21 cellular contexts compared by ENCODE assay signal in the genomic region with DNA sequence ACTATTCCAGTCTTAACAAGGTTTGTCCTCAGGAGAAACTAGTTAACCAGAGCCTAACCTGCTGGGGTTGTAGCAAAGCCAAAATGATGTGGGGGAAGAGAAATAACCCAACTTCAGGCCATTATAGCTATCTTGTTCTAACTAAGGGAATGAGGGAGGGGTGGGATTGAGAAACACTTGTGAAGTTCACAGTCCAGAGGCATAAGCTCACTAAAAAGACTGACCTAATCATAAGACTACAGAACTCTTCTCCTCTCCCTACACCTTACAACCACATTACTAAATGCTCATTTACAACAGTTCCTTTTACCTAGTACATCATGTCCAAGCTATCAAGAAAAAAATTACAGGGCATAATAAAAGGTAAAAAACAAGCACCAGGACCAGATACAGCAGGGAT. TPM values are rescaled to one million over a fixed set of nuclear protein-coding genes. Genes with fewer than 3 reads are reported as not detected.
DNase-seq lines count a peak whose midpoint lies in the region; ATAC-seq, FAIRE-seq and TF ChIP-seq lines count a peak whose summit lies in the region.
"Had no signal": no experiment of that assay in that cellular context is flagged by ENCODE, and none has a peak within 500 bp of the region (broad histone marks: within the 10 kb centered on the region; RNA-seq: fewer than 3 reads in every experiment).

No MANE protein-coding gene starts in this region.

- H3K36me3 ChIP-seq in hepatocyte (replicated peaks; ENCODE audit: insufficient read depth, low read depth) (peaks cover 4% of the 10 kb centered on the region), HepG2 (replicated peaks in 1 of 2; ENCODE audit: control insufficient read depth in 1 of 2, insufficient read depth in 2 of 2, low read length in 2 of 2) (no peaks in the 10 kb centered on the region)

- in situ Hi-C loops in HepG2 (cut with HindIII; ENCODE audit: extremely low pct_ligation_motif_present, low pct_unique_long_range_greater_than_20kb) = no loop called here

- CTCF ChIA-PET in HepG2 (lab: Yijun Ruan, JAX; ENCODE audit: low intra/inter-chr PET ratio, low total read pairs) = no interaction called here

- BruUV-seq in HepG2 (replicated peaks; lab: Mats Ljungman, UMichigan) = no TSS peak

- intact Hi-C loops in HepG2 (cut with micrococcal nuclease; ENCODE audit: unreplicated experiment) = no loop called here

- H4K20me1 ChIP-seq in hepatocyte (ENCODE audit: insufficient read depth, poor library complexity, severe bottlenecking) (peaks cover 13% of the 10 kb centered on the region), HepG2 (ENCODE audit: insufficient read depth, low read length) (no peaks in the 10 kb centered on the region; the same call in 1 of the 2 replicates)

- H3K9me2 ChIP-seq in hepatocyte (replicated peaks; ENCODE audit: insufficient read depth) = no peaks in the 10 kb centered on the region

- H3K27ac ChIP-seq in hepatocyte (peak overlapping the region; percentile 67), HepG2 (ENCODE audit: extremely low read length, insufficient read depth, low read length) (no peak overlapping the region)
- H3K27ac ChIP-seq: 22Rv1, A549, C4-2B, HL-60 had no signal

- no peak for TF ChIP-seq RAD21 in HepG2 (CRISPR knock-in tag; IDR thresholded peaks at IDR 0.05)

- DNase-seq in activated naive CD4-positive, alpha-beta T cell treated with anti-CD3 and anti-CD28 coated beads, Interleukin-2, amount 50 U/mL, for 16 hours = no peak
- DNase-seq in hepatocyte (ENCODE audit: low spot score) = peak; percentile 11
- DNase-seq in HepG2 (ENCODE audit: low spot score) = peak; percentile 5
- DNase-seq in ureter (ENCODE audit: low spot score) = no peak
- no peak for DNase-seq in T-helper 1 cell
- DNase-seq: AML-193; Caco-2; CD4-positive, alpha-beta T cell; HCEC 1CT had no signal

- POLR2A ChIA-PET in HepG2 (lab: Yijun Ruan, JAX) = no interaction called here

- H3K4me2 ChIP-seq in hepatocyte (peak overlapping the region; percentile 19), HepG2 (ENCODE audit: low read depth, low read length) (no peak overlapping the region)
- H3K4me2 ChIP-seq: A549, GM23338 had no signal

- H3K9me3 ChIP-seq in hepatocyte (ENCODE audit: low read depth) (peaks cover 16% of the 10 kb centered on the region), HepG2 (ENCODE audit: low read length) (no peaks in the 10 kb centered on the region)
- H3K9me3 ChIP-seq: A549, Caco-2 had no signal

- H3K4me3 ChIP-seq in hepatocyte (no peak overlapping the region), HepG2 (replicated peaks in 1 of 3; ENCODE audit: insufficient read depth in 1 of 3, low read depth in 2 of 3, low read length in 3 of 3) (no peak overlapping the region)
- H3K4me3 ChIP-seq: A549, GM23338 had no signal

- peak; percentile 77 for ATAC-seq in HepG2
- ATAC-seq in GM21717 (IDR thresholded peaks at IDR 0.05; ENCODE audit: unreplicated experiment) = no peak
- no peak for ATAC-seq in GM18858 (IDR thresholded peaks at IDR 0.05; ENCODE audit: unreplicated experiment)
- ATAC-seq: A549, GM23338 had no signal

- H3K9ac ChIP-seq in HepG2 (ENCODE audit: insufficient read depth, low read depth, low read length) = no peak overlapping the region

- H3K4me3 Mint-ChIP-seq in activated naive CD4-positive, alpha-beta T cell treated with anti-CD3 and anti-CD28 coated beads, Interleukin-2, amount 50 U/mL, for 24 hours = peak overlapping the region; percentile 24
- H3K4me3 Mint-ChIP-seq: CD4-positive, alpha-beta T cell; GM23338 had no signal

- H3K27ac Mint-ChIP-seq in activated naive CD4-positive, alpha-beta T cell treated with anti-CD3 and anti-CD28 coated beads, Interleukin-2, amount 50 U/mL, for 24 hours = no peak overlapping the region
- H3K27ac Mint-ChIP-seq: CD4-positive, alpha-beta T cell; GM23338 had no signal

- no peak for TF ChIP-seq EP300 in HepG2 (IDR thresholded peaks at IDR 0.05; ENCODE audit: low read depth in 2 of 2, low read length in 2 of 2)
- TF ChIP-seq EP300 in HepG2 (CRISPR knock-in tag; IDR thresholded peaks at IDR 0.05; ENCODE audit: borderline replicate concordance) = no peak

- H3K36me3 Mint-ChIP-seq in activated naive CD4-positive, alpha-beta T cell treated with anti-CD3 and anti-CD28 coated beads, Interleukin-2, amount 50 U/mL, for 24 hours = peaks cover 69% of the 10 kb centered on the region

- H3K4me1 ChIP-seq in hepatocyte (ENCODE audit: insufficient read depth) = no peaks in the 10 kb centered on the region
- peaks cover 15% of the 10 kb centered on the region for H3K4me1 ChIP-seq in HepG2 (ENCODE audit: insufficient read depth, low read length)
- H3K4me1 ChIP-seq: A549, Caco-2 had no signal

- peaks cover 28% of the 10 kb centered on the region for H3K9me3 Mint-ChIP-seq in activated naive CD4-positive, alpha-beta T cell treated with anti-CD3 and anti-CD28 coated beads, Interleukin-2, amount 50 U/mL, for 24 hours

- no peak overlapping the region for H2AFZ ChIP-seq in hepatocyte
- no peak overlapping the region for H2AFZ ChIP-seq in HepG2 (ENCODE audit: low read length)
- H2AFZ ChIP-seq: GM23338 had no signal

- FAIRE-seq in HepG2 (lab: Jason Lieb, UNC) = peak; percentile 21
- FAIRE-seq: A549, D721Med, G401.6, GM12891, H54 had no signal

- peaks cover 65% of the 10 kb centered on the region for H3K4me1 Mint-ChIP-seq in activated naive CD4-positive, alpha-beta T cell treated with anti-CD3 and anti-CD28 coated beads, Interleukin-2, amount 50 U/mL, for 24 hours
- H3K4me1 Mint-ChIP-seq: GM23338 had no signal

- TF ChIP-seq CTCF in hepatocyte (IDR thresholded peaks at IDR 0.05; ENCODE audit: poor library complexity) (no peak), HepG2 (CRISPR knock-in tag; IDR thresholded peaks at IDR 0.05) (no peak)

- H3K79me2 ChIP-seq in hepatocyte = peaks cover 99% of the 10 kb centered on the region
- peaks cover 48% of the 10 kb centered on the region for H3K79me2 ChIP-seq in HepG2 (ENCODE audit: insufficient read depth, low read length)

- no peaks in the 10 kb centered on the region for H3K27me3 Mint-ChIP-seq in activated naive CD4-positive, alpha-beta T cell treated with anti-CD3 and anti-CD28 coated beads, Interleukin-2, amount 50 U/mL, for 24 hours
- H3K27me3 Mint-ChIP-seq: CD4-positive, alpha-beta T cell had no signal

- H3K27me3 ChIP-seq in hepatocyte (no peaks in the 10 kb centered on the region), HepG2 (ENCODE audit: control insufficient read depth in 1 of 2, insufficient read depth in 2 of 2, low read length in 2 of 2) (no peaks in the 10 kb centered on the region)

- no peak for TF ChIP-seq POLR2A in HepG2 (IDR thresholded peaks at IDR 0.05; ENCODE audit: insufficient read depth in 1 of 2, low read depth in 2 of 2, low read length in 2 of 2)

TF ChIP-seq in HepG2, 621 proteins besides CTCF, POLR2A, EP300 and RAD21:
- TF ChIP-seq CEBPG (CRISPR knock-in tag; IDR thresholded peaks at IDR 0.05) = peak; percentile 24; the same call in 1 of the 2 replicates
- peak; percentile 58 for TF ChIP-seq HNF4A (CRISPR knock-in tag; IDR thresholded peaks at IDR 0.05)
- TF ChIP-seq ZNF382 (CRISPR knock-in tag; IDR thresholded peaks at IDR 0.05; ENCODE audit: borderline replicate concordance) = no peak

RNA-seq across cellular contexts. Expression of gene UBE3A, which starts 52.8 kb away (rescaled TPM):
- 81.8 and 96.7 TPM in 2 replicates for total RNA-seq in hepatocyte
- 60.3 and 85.5 TPM in 2 replicates for polyA plus RNA-seq in hepatocyte
- 77.8 and 80.5 TPM in 2 replicates for total RNA-seq in HepG2 (2016; rRNA removed; fragmentation: Illumina TruSeq; extraction: Trizol)
- 111 and 115 TPM in 2 replicates for total RNA-seq in HepG2 (2016; cell fraction: cytosol; rRNA removed; fragmentation: Illumina TruSeq; extraction: Trizol; ENCODE audit: low read depth)
- total RNA-seq in HepG2 (2016; cell fraction: insoluble cytoplasmic fraction; rRNA removed; fragmentation: Illumina TruSeq; extraction: Trizol) = 67.8 and 77.4 TPM in 2 replicates
- total RNA-seq in HepG2 (2016; cell fraction: membrane; rRNA removed; fragmentation: Illumina TruSeq; extraction: Trizol) = 53.8 and 54.4 TPM in 2 replicates
- 75.9 and 79.5 TPM in 2 replicates for total RNA-seq in HepG2 (2016; cell fraction: nucleus; rRNA removed; fragmentation: Illumina TruSeq; extraction: Trizol)
- polyA plus RNA-seq in HepG2 (2011; rRNA removed) = 14.6 and 17.3 TPM in 2 replicates
- polyA plus RNA-seq in HepG2 (2011; cell fraction: cytosol; rRNA removed) = 5.3 and 9.2 TPM in 2 replicates
- polyA plus RNA-seq in HepG2 (2011; cell fraction: nucleus; rRNA removed) = 18.3 and 23.8 TPM in 2 replicates
- polyA plus RNA-seq in HepG2 (2012) = 30.0 and 35.7 TPM in 2 replicates
- polyA plus RNA-seq in HepG2 (2016; cell fraction: cytosol; fragmentation: Illumina TruSeq; extraction: Trizol; ENCODE audit: low read depth) = 2.1 and 2.6 TPM in 2 replicates
- 57.5 and 58.1 TPM in 2 replicates for polyA plus RNA-seq in HepG2 (2016; cell fraction: insoluble cytoplasmic fraction; fragmentation: Illumina TruSeq; extraction: Trizol; ENCODE audit: low read depth)
- polyA plus RNA-seq in HepG2 (2016; cell fraction: membrane; fragmentation: Illumina TruSeq; extraction: Trizol; ENCODE audit: low read depth) = 9.7 and 10.9 TPM in 2 replicates
- 33.9 and 34.8 TPM in 2 replicates for polyA plus RNA-seq in HepG2 (2016; cell fraction: nucleus; fragmentation: Illumina TruSeq; extraction: Trizol; ENCODE audit: insufficient read depth, low read depth)
- 46.8 and 107 TPM in 2 replicates for polyA minus RNA-seq in HepG2 (2011; rRNA and poly(A)+ RNA removed; ENCODE audit: low replicate concordance)
- polyA minus RNA-seq in HepG2 (2011; cell fraction: cytosol; rRNA and poly(A)+ RNA removed) = 36.6 and 51.8 TPM in 2 replicates
- 188 and 210 TPM in 2 replicates for polyA minus RNA-seq in HepG2 (2011; cell fraction: nucleus; rRNA and poly(A)+ RNA removed)
- total RNA-seq in ureter = 123 TPM

Comparison
In these comparisons a context has a peak if more than half of its experiments do, and no peak if none do; other contexts are left out.
1. DNase-seq: peak in hepatocyte (single experiment) and HepG2 (single experiment); none in activated naive CD4-positive, alpha-beta T cell treated with anti-CD3 and anti-CD28 coated beads, Interleukin-2, amount 50 U/mL, for 16 hours (single experiment), ureter (single experiment) and T-helper 1 cell (0 of 5).